Comparison of ENCODE assay signal across 23 cellular contexts in genomic region chr9:107368696-107369095, GRCh38.
DNase-seq lines count a peak whose midpoint lies in the region; ATAC-seq, FAIRE-seq and TF ChIP-seq lines count a peak whose summit lies in the region.
"Had no signal": no experiment of that assay in that cellular context is flagged by ENCODE, and none has a peak within 500 bp of the region (broad histone marks: within the 10 kb centered on the region; RNA-seq: fewer than 3 reads in every experiment).

No MANE protein-coding gene starts in this region.

- no peaks in the 10 kb centered on the region for H3K27me3 ChIP-seq in right cardiac atrium (ENCODE audit: control insufficient read depth, insufficient read depth)
- H3K27me3 ChIP-seq in liver (ENCODE audit: control insufficient read depth in 4 of 4, insufficient read depth in 4 of 4, low read length in 3 of 4), result no peaks in the 10 kb centered on the region
- no peaks in the 10 kb centered on the region for H3K27me3 ChIP-seq in neuronal stem cell (ENCODE audit: control insufficient read depth in 3 of 3, insufficient read depth in 3 of 3, low read depth in 1 of 3, low read length in 3 of 3)
- H3K27me3 ChIP-seq: BLaER1 treated with 17β-estradiol and CSF1 and Interleukin-3, amounts not matched to agents 10 nM and 100 nM had no signal

- no peak overlapping the region for H2AFZ ChIP-seq in neuronal stem cell (ENCODE audit: low read length)

- no peaks in the 10 kb centered on the region for H3K9me3 Mint-ChIP-seq in stimulated activated effector memory CD8-positive, alpha-beta T cell treated with anti-CD3 and anti-CD28 coated beads, Interleukin-12 subunit alpha, Interleukin-12 subunit beta, amount 100 ng/mL, for 72 hours
- H3K9me3 Mint-ChIP-seq: CD4-positive, alpha-beta memory T cell had no signal

- H3K23ac ChIP-seq in neuronal stem cell (ENCODE audit: low read depth, low read length, poor library complexity), result no peak overlapping the region

- no peak overlapping the region for H3K4me3 Mint-ChIP-seq in stimulated activated effector memory CD8-positive, alpha-beta T cell treated with anti-CD3 and anti-CD28 coated beads, Interleukin-12 subunit alpha, Interleukin-12 subunit beta, amount 100 ng/mL, for 72 hours
- H3K4me3 Mint-ChIP-seq: CD4-positive, alpha-beta memory T cell had no signal

- no peak overlapping the region for H3K4me3 ChIP-seq in right cardiac atrium (ENCODE audit: low read length)
- H3K4me3 ChIP-seq in liver (ENCODE audit: low read depth in 1 of 3, low read length in 3 of 3), result no peak overlapping the region
- H3K4me3 ChIP-seq in neuronal stem cell (ENCODE audit: low read length in 2 of 2), result no peak overlapping the region
- H3K4me3 ChIP-seq: BLaER1 treated with 17β-estradiol and CSF1 and Interleukin-3, amounts not matched to agents 10 nM and 100 nM had no signal

- H3K9me3 ChIP-seq in right cardiac atrium (ENCODE audit: control insufficient read depth, low read length), result no peaks in the 10 kb centered on the region
- no peaks in the 10 kb centered on the region for H3K9me3 ChIP-seq in liver (ENCODE audit: control insufficient read depth in 4 of 4, low read length in 3 of 4)
- no peaks in the 10 kb centered on the region for H3K9me3 ChIP-seq in neuronal stem cell (replicated peaks in 1 of 2; ENCODE audit: control insufficient read depth in 2 of 2, insufficient read depth in 1 of 2, low read depth in 1 of 2, low read length in 2 of 2)
- H3K9me3 ChIP-seq: BLaER1 treated with 17β-estradiol and CSF1 and Interleukin-3, amounts not matched to agents 10 nM and 100 nM had no signal

- no peak overlapping the region for H2BK120ac ChIP-seq in neuronal stem cell (ENCODE audit: low read depth, low read length)

- ATAC-seq in right cardiac atrium, result peak; percentile 50 to 84
- ATAC-seq in Right ventricle myocardium superior (ENCODE audit: poor library complexity), result no peak
- no peak for ATAC-seq in stimulated activated effector memory CD8-positive, alpha-beta T cell treated with anti-CD3 and anti-CD28 coated beads, Interleukin-12 subunit alpha, Interleukin-12 subunit beta, amount 100 ng/mL, for 72 hours
- no peak for ATAC-seq in GM19452 (IDR thresholded peaks at IDR 0.05; ENCODE audit: unreplicated experiment)

- H3K36me3 ChIP-seq in liver (ENCODE audit: control insufficient read depth in 4 of 4, insufficient read depth in 3 of 4, low read depth in 1 of 4, low read length in 3 of 4), result no peaks in the 10 kb centered on the region
- no peaks in the 10 kb centered on the region for H3K36me3 ChIP-seq in neuronal stem cell (replicated peaks in 1 of 2; ENCODE audit: control insufficient read depth in 2 of 2, insufficient read depth in 2 of 2, low read length in 2 of 2)
- H3K36me3 ChIP-seq: BLaER1 treated with 17β-estradiol and CSF1 and Interleukin-3, amounts not matched to agents 10 nM and 100 nM had no signal

- 52% methylated on average over 9 of the region's 9 CpGs for WGBS in right cardiac atrium
- 35% methylated on average over 9 of the region's 9 CpGs for WGBS in liver
- no CpG with 5 or more reads among the region's 9 CpGs for WGBS in neuronal stem cell (ENCODE audit: extremely low coverage in 2 of 2, insufficient read length in 2 of 2, insufficient replicate concordance in 1 of 2), 2 donors

- intact Hi-C loops in right cardiac atrium (cut with DNase I), result no loop called here
- intact Hi-C loops in Right ventricle myocardium superior (cut with DNase I), result no loop called here

- H4K91ac ChIP-seq in neuronal stem cell (ENCODE audit: low read depth, low read length, poor library complexity), result no peak overlapping the region

- H3K36me3 Mint-ChIP-seq in stimulated activated effector memory CD8-positive, alpha-beta T cell treated with anti-CD3 and anti-CD28 coated beads, Interleukin-12 subunit alpha, Interleukin-12 subunit beta, amount 100 ng/mL, for 72 hours, result no peaks in the 10 kb centered on the region
- H3K36me3 Mint-ChIP-seq: CD4-positive, alpha-beta memory T cell had no signal

- TF ChIP-seq CTCF in liver (IDR thresholded peaks at IDR 0.05; ENCODE audit: low read depth, low read length, missing input control), result no peak

- no peak overlapping the region for H2AK5ac ChIP-seq in neuronal stem cell (ENCODE audit: low read depth, low read length)

- H3K14ac ChIP-seq in neuronal stem cell (ENCODE audit: low read length), result no peak overlapping the region

- H2BK12ac ChIP-seq in neuronal stem cell (ENCODE audit: low read length), result no peak overlapping the region

- peak overlapping the region; percentile 3 for H2BK15ac ChIP-seq in neuronal stem cell (ENCODE audit: low read length)

- no peak overlapping the region for H3K9ac ChIP-seq in liver (ENCODE audit: low read depth in 1 of 2, low read length in 2 of 2)
- no peak overlapping the region for H3K9ac ChIP-seq in neuronal stem cell (ENCODE audit: low read depth, low read length, poor library complexity)
- H3K9ac ChIP-seq: BLaER1 treated with 17β-estradiol and CSF1 and Interleukin-3, amounts not matched to agents 10 nM and 100 nM had no signal

- H3K4ac ChIP-seq in neuronal stem cell (ENCODE audit: low read length), result no peak overlapping the region

- H3K18ac ChIP-seq in neuronal stem cell (ENCODE audit: low read length), result peak overlapping the region; percentile 70

- peak; percentile 15 for TF ChIP-seq RAD21 in liver (IDR thresholded peaks at IDR 0.05)

- H3K4me1 ChIP-seq in right cardiac atrium (ENCODE audit: control insufficient read depth, insufficient read depth, low read length), result no peaks in the 10 kb centered on the region
- H3K4me1 ChIP-seq in liver (ENCODE audit: control insufficient read depth in 4 of 4, insufficient read depth in 4 of 4, low read length in 3 of 4), result peaks cover 0 to 9% (median 6%) of the 10 kb centered on the region in 4 donors
- peaks cover 0 to 8% of the 10 kb centered on the region in 2 donors for H3K4me1 ChIP-seq in neuronal stem cell (ENCODE audit: control insufficient read depth in 2 of 2, insufficient read depth in 1 of 2, low read depth in 1 of 2, low read length in 2 of 2)

- H3K27ac Mint-ChIP-seq in stimulated activated effector memory CD8-positive, alpha-beta T cell treated with anti-CD3 and anti-CD28 coated beads, Interleukin-12 subunit alpha, Interleukin-12 subunit beta, amount 100 ng/mL, for 72 hours, result no peak overlapping the region

- H3K4me1 Mint-ChIP-seq in stimulated activated effector memory CD8-positive, alpha-beta T cell treated with anti-CD3 and anti-CD28 coated beads, Interleukin-12 subunit alpha, Interleukin-12 subunit beta, amount 100 ng/mL, for 72 hours, result no peaks in the 10 kb centered on the region
- H3K4me1 Mint-ChIP-seq: CD4-positive, alpha-beta memory T cell had no signal

- DNase-seq in right cardiac atrium (peak in 1 of 3 donors; percentile 27), Right ventricle myocardium superior (no peak), neuronal stem cell (ENCODE audit: low spot score) (no peak), frontal cortex (ENCODE audit: low spot score in 2 of 2) (no peak)
- DNase-seq in stimulated activated effector memory CD8-positive, alpha-beta T cell treated with anti-CD3 and anti-CD28 coated beads, Interleukin-12 subunit alpha, Interleukin-12 subunit beta, amount 100 ng/mL, for 72 hours (ENCODE audit: low spot score in 2 of 2), result no peak
- DNase-seq: 8988T; CD4-positive, alpha-beta memory T cell; DND-41; Karpas-422; MV-4-11; NCI-H1105 treated with DMSO at 0.1 percent for 48 hours; NCI-H1694; NCI-H2081; NCI-H2171; NCI-H345; NCI-H524; NCI-H774; NK-92 treated with Interleukin-12 subunit alpha and Interleukin-12 subunit beta, amount 100 ng/mL, for 24 hours had no signal

- no peak overlapping the region for H2BK5ac ChIP-seq in neuronal stem cell (ENCODE audit: low read length)

- no peak overlapping the region for H3K27ac ChIP-seq in right cardiac atrium (ENCODE audit: low read length)
- no peak overlapping the region for H3K27ac ChIP-seq in liver (ENCODE audit: low read depth in 1 of 2, low read length in 2 of 2)
- no peak overlapping the region for H3K27ac ChIP-seq in neuronal stem cell (replicated peaks; ENCODE audit: low read length)
- H3K27ac ChIP-seq: BLaER1 treated with 17β-estradiol and CSF1 and Interleukin-3, amounts not matched to agents 10 nM and 100 nM had no signal

- no peak overlapping the region for H3K4me2 ChIP-seq in neuronal stem cell (ENCODE audit: insufficient read depth, low read length, poor library complexity, severe bottlenecking)

- no peaks in the 10 kb centered on the region for H3K79me1 ChIP-seq in neuronal stem cell (ENCODE audit: low read depth, low read length)

- no peak for FAIRE-seq in frontal cortex (lab: Jason Lieb, UNC)
- FAIRE-seq: GM12891, H1 had no signal

- no peak overlapping the region for H4K8ac ChIP-seq in neuronal stem cell (ENCODE audit: low read depth, low read length)

TF ChIP-seq in liver, 16 proteins besides CTCF, POLR2A, EP300 and RAD21 (continues in another document):
- TF ChIP-seq GABPA (IDR thresholded peaks at IDR 0.05 in 1 of 2, conservative IDR thresholded peaks at IDR 0.05 in 1 of 2) (no peak), FOXA2 (IDR thresholded peaks at IDR 0.05) (no peak), NR2F2 (IDR thresholded peaks at IDR 0.05) (no peak), JUND (IDR thresholded peaks at IDR 0.05) (peak in 1 of 2 donors; percentile 48), YY1 (IDR thresholded peaks at IDR 0.05) (peak; percentile 85), EGR1 (IDR thresholded peaks at IDR 0.05; ENCODE audit: low read depth in 2 of 2) (no peak), ATF3 (IDR thresholded peaks at IDR 0.05) (peak; percentile 51), FOXA1 (IDR thresholded peaks at IDR 0.05) (no peak), HNF4A (conservative IDR thresholded peaks at IDR 0.05) (peak; percentile 91 to 94)

Comparison
In these comparisons a context has a peak if more than half of its experiments do, and no peak if none do; other contexts are left out.
1. ATAC-seq: peak in right cardiac atrium (2 of 2); none in Right ventricle myocardium superior (single experiment), stimulated activated effector memory CD8-positive, alpha-beta T cell treated with anti-CD3 and anti-CD28 coated beads, Interleukin-12 subunit alpha, Interleukin-12 subunit beta, amount 100 ng/mL, for 72 hours (single experiment) and GM19452 (single experiment).